Comparison of ENCODE assay signal across 15 cellular contexts in genomic region chr5:101534486-101535110, GRCh38.
"Had no signal": no experiment of that assay in that cellular context is flagged by ENCODE, and none has a peak within 500 bp of the region (broad histone marks: within the 10 kb centered on the region; RNA-seq: fewer than 3 reads in every experiment).

No MANE protein-coding gene starts in this region.

- H3K9me3 ChIP-seq: prostate gland, right atrium auricular region, tibial artery had no signal

- DNase-seq: activated CD4-positive, alpha-beta T cell treated with anti-CD3 and anti-CD28 coated beads, Interleukin-2, amount 50 U/mL, for 4 hours; activated gamma-delta T cell; effector CD4-positive, alpha-beta T cell; hypothalamus; left lung; midbrain; stimulated activated CD4-positive, alpha-beta T cell treated with anti-CD3 and anti-CD28 coated beads, Interleukin-2, amount 100 ng/mL, for 24 hours; stimulated activated naive CD8-positive, alpha-beta T cell treated with anti-CD3 and anti-CD28 coated beads, Interleukin-15, Interleukin-2, amounts not matched to agents 100 U/mL and 50 U/mL, for 24 hours; substantia nigra; tibial artery; WERI-Rb-1 had no signal

- H3K27ac ChIP-seq: left lung, prostate gland, right atrium auricular region, tibial artery, WERI-Rb-1 had no signal

- H3K27ac Mint-ChIP-seq: activated naive CD4-positive, alpha-beta T cell treated with anti-CD3 and anti-CD28 coated beads, Interleukin-2, amount 50 U/mL, for 72 hours had no signal

- ATAC-seq: activated naive CD4-positive, alpha-beta T cell treated with anti-CD3 and anti-CD28 coated beads, Interleukin-2, amount 50 U/mL, for 72 hours; esophagus mucosa; left lung; stimulated activated naive CD8-positive, alpha-beta T cell treated with anti-CD3 and anti-CD28 coated beads, Interleukin-15, Interleukin-2, amounts not matched to agents 100 U/mL and 50 U/mL, for 24 hours had no signal

- H3K4me1 ChIP-seq: left lung, prostate gland, right atrium auricular region, tibial artery had no signal

- H3K4me3 ChIP-seq: left lung, prostate gland, right atrium auricular region, tibial artery had no signal

- H3K36me3 ChIP-seq: left lung, prostate gland, right atrium auricular region, tibial artery, WERI-Rb-1 had no signal

- H3K27me3 ChIP-seq: left lung, right atrium auricular region, tibial artery had no signal
